Comparison of ENCODE assay signal across 2 cellular contexts in the genomic region with DNA sequence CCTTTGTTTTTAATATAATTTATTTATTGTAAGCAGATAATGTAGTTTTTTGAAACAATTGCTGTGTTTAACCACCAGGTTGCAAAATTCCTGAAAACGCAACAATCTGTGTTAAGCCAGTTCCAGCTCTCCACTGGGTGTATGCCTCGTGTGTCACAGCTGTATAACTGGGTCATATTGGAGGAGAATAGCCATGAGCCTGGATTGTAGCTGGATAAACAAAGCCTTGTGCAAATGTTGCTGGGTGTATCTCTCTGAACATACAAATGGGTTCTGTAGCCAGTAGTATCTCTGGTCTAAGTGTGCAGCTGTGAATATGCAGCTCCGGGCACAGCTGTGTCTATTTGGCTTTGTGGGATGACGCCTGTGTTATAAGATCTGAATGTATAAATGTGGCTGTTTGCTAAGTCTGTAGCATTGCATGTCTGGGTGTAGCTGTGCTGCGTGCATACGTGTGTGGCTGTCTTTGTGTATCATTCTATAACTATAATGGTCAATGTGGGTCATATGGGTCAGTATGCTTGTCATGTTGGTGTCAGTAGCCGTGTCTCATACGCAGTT.
TF ChIP-seq lines count a peak whose summit lies in the region.

No MANE protein-coding gene starts in this region.

TF ChIP-seq in endothelial cell of umbilical vein, 7 proteins besides CTCF, POLR2A, EP300 and RAD21 (continued from another document):
- TF ChIP-seq, protein P1, sequence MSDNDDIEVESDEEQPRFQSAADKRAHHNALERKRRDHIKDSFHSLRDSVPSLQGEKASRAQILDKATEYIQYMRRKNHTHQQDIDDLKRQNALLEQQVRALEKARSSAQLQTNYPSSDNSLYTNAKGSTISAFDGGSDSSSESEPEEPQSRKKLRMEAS (IDR thresholded peaks at IDR 0.05; ENCODE audit: insufficient read depth, insufficient read length) = no peak
TF ChIP-seq in endothelial cell of umbilical vein: peak in this region for 0.

TF ChIP-seq in WTC11, 78 proteins besides CTCF, POLR2A, EP300 and RAD21 (continued from another document):
- TF ChIP-seq TEAD1 (CRISPR knock-in tag; IDR thresholded peaks at IDR 0.05) = no peak
- TF ChIP-seq TCF7 (CRISPR knock-in tag; IDR thresholded peaks at IDR 0.05; ENCODE audit: low read depth) = no peak
- TF ChIP-seq GTF2I (CRISPR knock-in tag; conservative IDR thresholded peaks at IDR 0.05) = no peak
- no peak for TF ChIP-seq JUN (CRISPR knock-in tag; IDR thresholded peaks at IDR 0.05)
- TF ChIP-seq, protein P2, sequence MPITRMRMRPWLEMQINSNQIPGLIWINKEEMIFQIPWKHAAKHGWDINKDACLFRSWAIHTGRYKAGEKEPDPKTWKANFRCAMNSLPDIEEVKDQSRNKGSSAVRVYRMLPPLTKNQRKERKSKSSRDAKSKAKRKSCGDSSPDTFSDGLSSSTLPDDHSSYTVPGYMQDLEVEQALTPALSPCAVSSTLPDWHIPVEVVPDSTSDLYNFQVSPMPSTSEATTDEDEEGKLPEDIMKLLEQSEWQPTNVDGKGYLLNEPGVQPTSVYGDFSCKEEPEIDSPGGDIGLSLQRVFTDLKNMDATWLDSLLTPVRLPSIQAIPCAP (CRISPR knock-in tag; IDR thresholded peaks at IDR 0.05) = no peak
- no peak for TF ChIP-seq FOXP1 (CRISPR knock-in tag; IDR thresholded peaks at IDR 0.05; ENCODE audit: borderline replicate concordance)
- TF ChIP-seq, protein P3, sequence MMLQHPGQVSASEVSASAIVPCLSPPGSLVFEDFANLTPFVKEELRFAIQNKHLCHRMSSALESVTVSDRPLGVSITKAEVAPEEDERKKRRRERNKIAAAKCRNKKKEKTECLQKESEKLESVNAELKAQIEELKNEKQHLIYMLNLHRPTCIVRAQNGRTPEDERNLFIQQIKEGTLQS (CRISPR knock-in tag; conservative IDR thresholded peaks at IDR 0.05) = no peak
- no peak for TF ChIP-seq OVOL2 (CRISPR knock-in tag; IDR thresholded peaks at IDR 0.05; ENCODE audit: borderline replicate concordance)
- TF ChIP-seq IRF2 (CRISPR knock-in tag; IDR thresholded peaks at IDR 0.05; ENCODE audit: borderline replicate concordance, low read depth) = no peak
